ENCODE assay signal across 1 cellular context in genomic region chr6:8041933-8042583, GRCh38.
TF ChIP-seq lines count a peak whose summit lies in the region.

No MANE protein-coding gene starts in this region.

TF ChIP-seq in GM23338, 12 proteins besides CTCF, POLR2A, EP300 and RAD21:
- TF ChIP-seq ZNF462 (CRISPR knock-in tag; IDR thresholded peaks at IDR 0.05), result no peak
- TF ChIP-seq ZNF114 (CRISPR knock-in tag; IDR thresholded peaks at IDR 0.05), result no peak
